In the genomic region with DNA sequence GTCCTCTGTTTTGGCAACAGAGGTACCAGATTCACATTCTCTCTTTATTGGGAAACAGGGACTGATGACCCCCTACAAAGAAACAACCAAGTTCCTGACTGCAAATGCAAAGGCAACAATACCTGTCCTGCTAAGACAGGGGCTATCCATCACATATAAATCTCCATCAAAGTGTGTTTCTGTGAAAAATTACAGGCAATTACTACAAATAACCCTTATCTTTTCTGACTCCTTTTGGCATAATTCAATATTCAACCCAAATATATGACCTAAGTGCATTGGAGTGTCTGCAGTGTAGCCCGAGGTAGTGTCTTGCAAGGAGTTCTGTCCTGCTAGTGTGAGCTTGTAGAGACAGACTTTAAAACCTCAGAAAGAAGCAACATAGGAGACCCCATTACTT, we compare ENCODE assay signal across 8 cellular contexts. TPM values are rescaled to one million over a fixed set of nuclear protein-coding genes. Genes with fewer than 3 reads are reported as not detected.
"Had no signal": no experiment of that assay in that cellular context is flagged by ENCODE, and none has a peak within 500 bp of the region (broad histone marks: within the 10 kb centered on the region; RNA-seq: fewer than 3 reads in every experiment).

No MANE protein-coding gene starts in this region.

- H2AFZ ChIP-seq: GM23248 had no signal

- H3K27ac Mint-ChIP-seq: HFFc6 had no signal

- H3K9me3 Mint-ChIP-seq: H9, HFFc6, IgD-negative memory B cell had no signal

- H3K36me3 Mint-ChIP-seq: IgD-negative memory B cell had no signal

- ATAC-seq: HepG2 had no signal

- H3K4me1 Mint-ChIP-seq: IgD-negative memory B cell had no signal

- H3K4me3 Mint-ChIP-seq: H9, HFFc6, IgD-negative memory B cell had no signal

- DNase-seq: GM23248, H9, HCEC 1CT, HFFc6, KBM-7 had no signal

- H3K4me3 ChIP-seq: GM23248 had no signal

- H3K27ac ChIP-seq: GM23248, HL-60 had no signal

RNA-seq across cellular contexts. Expression of gene KCNG3, which starts 35.4 kb away (rescaled TPM):
- total RNA-seq: GM23248, HFFc6 had no signal
- polyA plus RNA-seq: GM23248, IgD-negative memory B cell had no signal
